8 cellular contexts compared by ENCODE assay signal in genomic region chr2:174492963-174493431, GRCh38. TPM values are rescaled to one million over a fixed set of nuclear protein-coding genes. Genes with fewer than 3 reads are reported as not detected.
DNase-seq lines count a peak whose midpoint lies in the region; ATAC-seq, FAIRE-seq and TF ChIP-seq lines count a peak whose summit lies in the region.

No MANE protein-coding gene starts in this region.

- no peak for FAIRE-seq in HepG2 (lab: Jason Lieb, UNC)

- no peaks in the 10 kb centered on the region for H3K79me2 ChIP-seq in HepG2 (ENCODE audit: insufficient read depth, low read length)

- no peak overlapping the region for H3K4me2 ChIP-seq in HepG2 (ENCODE audit: low read depth, low read length)

- no peaks in the 10 kb centered on the region for H3K9me3 ChIP-seq in liver (ENCODE audit: control insufficient read depth in 4 of 4, low read length in 3 of 4)
- peaks cover 1% of the 10 kb centered on the region; the same call in 1 of the 2 replicates for H3K9me3 ChIP-seq in HepG2 (ENCODE audit: low read length)
- H3K9me3 ChIP-seq in lower lobe of right lung = no peaks in the 10 kb centered on the region

- H3K9me3 Mint-ChIP-seq in activated CD4-positive, alpha-beta memory T cell treated with anti-CD3 and anti-CD28 coated beads, Interleukin-2, amount 10 ng/mL, durations not matched to agents 7 days and 5 days = no peaks in the 10 kb centered on the region

- TF ChIP-seq EP300 in HepG2 (IDR thresholded peaks at IDR 0.05; ENCODE audit: low read depth in 2 of 2, low read length in 2 of 2) (no peak), HepG2 (CRISPR knock-in tag; IDR thresholded peaks at IDR 0.05; ENCODE audit: borderline replicate concordance) (no peak)

- no peaks in the 10 kb centered on the region for H4K20me1 ChIP-seq in HepG2 (ENCODE audit: insufficient read depth, low read length)

- H3K4me1 Mint-ChIP-seq in activated CD4-positive, alpha-beta memory T cell treated with anti-CD3 and anti-CD28 coated beads, Interleukin-2, amount 10 ng/mL, durations not matched to agents 7 days and 5 days = peaks cover 61% of the 10 kb centered on the region

- DNase-seq in HepG2 (ENCODE audit: low spot score) (no peak), lower lobe of right lung (no peak), NCI-H146 (lab: John Stamatoyannopoulos, UW) (no peak), mucosa of gallbladder (ENCODE audit: low spot score) (no peak), GF-D8 (lab: John Stamatoyannopoulos, UW) (no peak)
- DNase-seq in activated CD4-positive, alpha-beta memory T cell treated with anti-CD3 and anti-CD28 coated beads, Interleukin-2, amount 10 ng/mL, durations not matched to agents 7 days and 5 days = peak; percentile 69

- CTCF ChIA-PET in HepG2 (lab: Yijun Ruan, JAX; ENCODE audit: low intra/inter-chr PET ratio, low total read pairs) = no interaction called here
- CTCF ChIA-PET in activated CD4-positive, alpha-beta memory T cell treated with anti-CD3 and anti-CD28 coated beads, Interleukin-2, amount 10 ng/mL, durations not matched to agents 7 days and 5 days (lab: Charles Lee) = interaction anchor here (0.7 to 3.0 kb wide), 11 partner anchors 11 to 1090 kb away, joined by 3 to 17 read pairs (median 4); no protein-coding TSS in a partner anchor

- peak overlapping the region; percentile 54 to 66 for H3K9ac ChIP-seq in liver (ENCODE audit: low read depth in 1 of 2, low read length in 2 of 2)
- no peak overlapping the region for H3K9ac ChIP-seq in HepG2 (ENCODE audit: insufficient read depth, low read depth, low read length)

- H3K36me3 ChIP-seq in liver (ENCODE audit: control insufficient read depth in 4 of 4, insufficient read depth in 3 of 4, low read depth in 1 of 4, low read length in 3 of 4) = no peaks in the 10 kb centered on the region
- H3K36me3 ChIP-seq in HepG2 (replicated peaks in 1 of 2; ENCODE audit: control insufficient read depth in 1 of 2, insufficient read depth in 2 of 2, low read length in 2 of 2) = no peaks in the 10 kb centered on the region
- H3K36me3 ChIP-seq in lower lobe of right lung = no peaks in the 10 kb centered on the region

- TF ChIP-seq POLR2A in HepG2 (IDR thresholded peaks at IDR 0.05; ENCODE audit: insufficient read depth in 1 of 2, low read depth in 2 of 2, low read length in 2 of 2) = no peak

- intact Hi-C loops in HepG2 (cut with micrococcal nuclease; ENCODE audit: unreplicated experiment) (no loop called here), lower lobe of right lung (cut with DNase I) (no loop called here)

- peaks cover 0 to 2% (median 0%) of the 10 kb centered on the region in 4 donors for H3K4me1 ChIP-seq in liver (ENCODE audit: control insufficient read depth in 4 of 4, insufficient read depth in 4 of 4, low read length in 3 of 4)
- no peaks in the 10 kb centered on the region for H3K4me1 ChIP-seq in HepG2 (ENCODE audit: insufficient read depth, low read length)
- H3K4me1 ChIP-seq in lower lobe of right lung = no peaks in the 10 kb centered on the region

- no TSS peak for BruUV-seq in HepG2 (replicated peaks; lab: Mats Ljungman, UMichigan)

- H3K4me3 ChIP-seq in liver (ENCODE audit: low read depth in 1 of 3, low read length in 3 of 3) (peak overlapping the region in 2 of 3 donors; percentile 25 to 36), HepG2 (replicated peaks in 1 of 3; ENCODE audit: insufficient read depth in 1 of 3, low read depth in 2 of 3, low read length in 3 of 3) (no peak overlapping the region), lower lobe of right lung (peak overlapping the region; percentile 1)

- H3K27me3 ChIP-seq in liver (ENCODE audit: control insufficient read depth in 4 of 4, insufficient read depth in 4 of 4, low read length in 3 of 4) = no peaks in the 10 kb centered on the region
- H3K27me3 ChIP-seq in HepG2 (ENCODE audit: control insufficient read depth in 1 of 2, insufficient read depth in 2 of 2, low read length in 2 of 2) = peaks cover 0 to 17% of the 10 kb centered on the region in 2 experiments; a peak in 2 of 5 replicates
- H3K27me3 ChIP-seq in lower lobe of right lung (ENCODE audit: low read depth) = no peaks in the 10 kb centered on the region

- ATAC-seq in HepG2 (no peak), HG03460 (IDR thresholded peaks at IDR 0.05; ENCODE audit: unreplicated experiment) (peak; percentile 88), lower lobe of right lung (peak; percentile 62 to 64)

- in situ Hi-C loops in HepG2 (cut with HindIII; ENCODE audit: extremely low pct_ligation_motif_present, low pct_unique_long_range_greater_than_20kb) = no loop called here

- H3K27ac ChIP-seq in liver (ENCODE audit: low read depth in 1 of 2, low read length in 2 of 2) (peak overlapping the region; percentile 61 to 72), HepG2 (ENCODE audit: extremely low read length, insufficient read depth, low read length) (no peak overlapping the region), lower lobe of right lung (peak overlapping the region; percentile 51)

- no peaks in the 10 kb centered on the region for H3K36me3 Mint-ChIP-seq in activated CD4-positive, alpha-beta memory T cell treated with anti-CD3 and anti-CD28 coated beads, Interleukin-2, amount 10 ng/mL, durations not matched to agents 7 days and 5 days (ENCODE audit: low read depth)

- POLR2A ChIA-PET in HepG2 (lab: Yijun Ruan, JAX) = no interaction called here
- POLR2A ChIA-PET in activated CD4-positive, alpha-beta memory T cell treated with anti-CD3 and anti-CD28 coated beads, Interleukin-2, amount 10 ng/mL, durations not matched to agents 7 days and 5 days (lab: Charles Lee) = interaction anchor here (0.7 to 3.3 kb wide), 16 partner anchors 7 to 245 kb away, joined by 3 to 16 read pairs (median 4); partner anchors contain the start of genes GPR155, OLA1 and WIPF1

- TF ChIP-seq CTCF in liver (IDR thresholded peaks at IDR 0.05; ENCODE audit: low read depth, low read length, missing input control) (no peak), HepG2 (CRISPR knock-in tag; IDR thresholded peaks at IDR 0.05) (no peak), lower lobe of right lung (IDR thresholded peaks at IDR 0.05) (no peak)

- H3K27ac Mint-ChIP-seq in activated CD4-positive, alpha-beta memory T cell treated with anti-CD3 and anti-CD28 coated beads, Interleukin-2, amount 10 ng/mL, durations not matched to agents 7 days and 5 days = peak overlapping the region; percentile 97

- WGBS in liver = 38% methylated on average over 7 of the region's 7 CpGs
- WGBS in HepG2 (ENCODE audit: low lambda C conversion rate) = 65% methylated on average over 7 of the region's 7 CpGs

- H3K27me3 Mint-ChIP-seq in activated CD4-positive, alpha-beta memory T cell treated with anti-CD3 and anti-CD28 coated beads, Interleukin-2, amount 10 ng/mL, durations not matched to agents 7 days and 5 days = no peaks in the 10 kb centered on the region

- no peak overlapping the region for H2AFZ ChIP-seq in HepG2 (ENCODE audit: low read length)

- H3K4me3 Mint-ChIP-seq in activated CD4-positive, alpha-beta memory T cell treated with anti-CD3 and anti-CD28 coated beads, Interleukin-2, amount 10 ng/mL, durations not matched to agents 7 days and 5 days = peak overlapping the region; percentile 69

- no peak for TF ChIP-seq RAD21 in liver (IDR thresholded peaks at IDR 0.05)
- no peak for TF ChIP-seq RAD21 in HepG2 (CRISPR knock-in tag; IDR thresholded peaks at IDR 0.05)

TF ChIP-seq in liver, 16 proteins besides CTCF, POLR2A, EP300 and RAD21:
- no peak for TF ChIP-seq ATF3 (IDR thresholded peaks at IDR 0.05)
- TF ChIP-seq YY1 (IDR thresholded peaks at IDR 0.05) = peak; percentile 34
- TF ChIP-seq HNF4A (conservative IDR thresholded peaks at IDR 0.05) = no peak
- TF ChIP-seq HNF4G (IDR thresholded peaks at IDR 0.05) = no peak

RNA-seq across cellular contexts. Expression of gene GPR155, which starts 6.2 kb away (rescaled TPM):
- total RNA-seq in liver (1 to 10 TPM; 3.9 to 9.4 TPM), HepG2 (2016; rRNA removed; fragmentation: Illumina TruSeq; extraction: Trizol) (0.04 and 0.15 TPM in 2 replicates), lower lobe of right lung (6.2 TPM), mucosa of gallbladder (11.7 TPM)
- polyA plus RNA-seq in liver (1 to 10 TPM; 3.1 to 5.0 TPM), HepG2 (2011; rRNA removed) (0.39 and 0.49 TPM in 2 replicates)
- 0.26 TPM in 1 of 2 replicates, not detected in the other for total RNA-seq in HepG2 (2016; cell fraction: cytosol; rRNA removed; fragmentation: Illumina TruSeq; extraction: Trizol; ENCODE audit: low read depth)
- total RNA-seq in HepG2 (2016; cell fraction: insoluble cytoplasmic fraction; rRNA removed; fragmentation: Illumina TruSeq; extraction: Trizol) = 0.03 and 0.15 TPM in 2 replicates
- 0.07 and 0.09 TPM in 2 replicates for total RNA-seq in HepG2 (2016; cell fraction: membrane; rRNA removed; fragmentation: Illumina TruSeq; extraction: Trizol)
- total RNA-seq in HepG2 (2016; cell fraction: nucleus; rRNA removed; fragmentation: Illumina TruSeq; extraction: Trizol) = 0.16 and 0.31 TPM in 2 replicates
- 0.13 and 0.23 TPM in 2 replicates for polyA plus RNA-seq in HepG2 (2011; cell fraction: cytosol; rRNA removed)
- 0.19 and 0.24 TPM in 2 replicates for polyA plus RNA-seq in HepG2 (2011; cell fraction: nucleus; rRNA removed)
- polyA plus RNA-seq in HepG2 (2012) = 0.44 and 0.63 TPM in 2 replicates
- 0.19 TPM in 1 of 2 replicates, not detected in the other for polyA plus RNA-seq in HepG2 (2016; cell fraction: cytosol; fragmentation: Illumina TruSeq; extraction: Trizol; ENCODE audit: low read depth)
- 0.09 TPM in 1 of 2 replicates, not detected in the other for polyA plus RNA-seq in HepG2 (2016; cell fraction: insoluble cytoplasmic fraction; fragmentation: Illumina TruSeq; extraction: Trizol; ENCODE audit: low read depth)
- polyA plus RNA-seq in HepG2 (2016; cell fraction: membrane; fragmentation: Illumina TruSeq; extraction: Trizol; ENCODE audit: low read depth) = 0.05 TPM in 1 of 2 replicates, not detected in the other
- 0.15 and 1.1 TPM in 2 replicates for polyA plus RNA-seq in HepG2 (2016; cell fraction: nucleus; fragmentation: Illumina TruSeq; extraction: Trizol; ENCODE audit: insufficient read depth, low read depth)
- polyA minus RNA-seq in HepG2 (2011; rRNA and poly(A)+ RNA removed; ENCODE audit: low replicate concordance) = 0.22 and 3.5 TPM in 2 replicates
- 0.09 and 0.40 TPM in 2 replicates for polyA minus RNA-seq in HepG2 (2011; cell fraction: cytosol; rRNA and poly(A)+ RNA removed)
- 0.52 and 0.75 TPM in 2 replicates for polyA minus RNA-seq in HepG2 (2011; cell fraction: nucleus; rRNA and poly(A)+ RNA removed)
- total RNA-seq in activated CD4-positive, alpha-beta memory T cell treated with anti-CD3 and anti-CD28 coated beads, Interleukin-2, amount 10 ng/mL, durations not matched to agents 7 days and 5 days = 10 to 100 TPM; 10.5 to 11.3 TPM

Comparison
In these comparisons a context has a peak if more than half of its experiments do, and no peak if none do; other contexts are left out.
1. H3K4me3 ChIP-seq: peak in liver (2 of 3) and lower lobe of right lung (single experiment); none in HepG2 (0 of 3).